8 cellular contexts compared by ENCODE assay signal in the genomic region with DNA sequence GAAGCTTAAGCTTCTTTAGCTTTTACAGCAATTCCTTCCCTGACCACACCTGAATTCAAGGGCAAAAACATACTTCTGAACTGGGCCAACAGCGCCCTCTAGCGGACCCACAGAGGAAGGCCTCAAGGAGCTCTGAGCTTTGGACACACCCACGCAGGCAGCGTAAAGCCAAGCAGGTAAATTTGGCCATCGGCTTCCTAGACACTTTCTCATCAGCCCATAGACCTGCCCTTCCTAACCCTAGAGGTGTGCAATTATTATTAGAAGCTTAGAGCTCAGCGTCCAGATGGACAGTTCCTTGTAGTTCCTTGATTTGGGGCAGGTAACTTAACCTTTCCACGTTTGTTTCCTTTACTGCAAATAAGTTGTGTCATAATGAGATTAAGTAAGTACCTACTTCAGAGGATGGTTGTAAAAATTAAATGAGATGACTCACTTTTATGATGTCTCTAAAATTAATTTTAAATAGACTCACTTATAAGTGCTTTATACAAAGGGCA. TPM values are rescaled to one million over a fixed set of nuclear protein-coding genes. Genes with fewer than 3 reads are reported as not detected.
DNase-seq lines count a peak whose midpoint lies in the region; ATAC-seq and TF ChIP-seq lines count a peak whose summit lies in the region.

No MANE protein-coding gene starts in this region.

- DNase-seq in NCI-H1417 (lab: John Stamatoyannopoulos, UW) (peak; percentile 43 to 81 (median 54)), NCI-H1417 treated with DMSO at 0.1 percent for 48 hours (lab: John Stamatoyannopoulos, UW) (no peak), NCI-H187 treated with DMSO at 0.1 percent for 48 hours (lab: John Stamatoyannopoulos, UW) (peak; percentile 38), T-helper 22 cell (ENCODE audit: low read depth) (peak; percentile 33), ascending aorta (ENCODE audit: low spot score in 2 of 2) (no peak), iPS-NIHi11 (ENCODE audit: low spot score) (peak; percentile 87)
- peak; percentile 43 to 67 for DNase-seq in stimulated activated CD4-positive, alpha-beta T cell treated with anti-CD3 and anti-CD28 coated beads, Interleukin-15, amount 100 ng/mL, for 48 hours (ENCODE audit: low read depth in 2 of 2)

- no peaks in the 10 kb centered on the region for H3K9me3 ChIP-seq in ascending aorta

- H3K4me3 ChIP-seq in ascending aorta: no peak overlapping the region

- ATAC-seq in GM21786 (IDR thresholded peaks at IDR 0.05; ENCODE audit: unreplicated experiment): no peak

- no peaks in the 10 kb centered on the region for H3K36me3 ChIP-seq in ascending aorta

- no peak overlapping the region for H3K27ac ChIP-seq in ascending aorta

- intact Hi-C loops in ascending aorta (cut with DNase I): no loop called here

- peak; percentile 12 to 56 (median 45) for TF ChIP-seq CTCF in ascending aorta (IDR thresholded peaks at IDR 0.05)

- no peaks in the 10 kb centered on the region for H3K27me3 ChIP-seq in ascending aorta

- H3K4me1 ChIP-seq in ascending aorta: no peaks in the 10 kb centered on the region

RNA-seq across cellular contexts. Expression of a gene that starts 25.7 kb away (rescaled TPM):
- total RNA-seq in ascending aorta: 6.8 TPM

Comparison
In these comparisons a context has a peak if more than half of its experiments do, and no peak if none do; other contexts are left out.
1. DNase-seq: peak in NCI-H1417 (3 of 3), NCI-H187 treated with DMSO at 0.1 percent for 48 hours (single experiment), T-helper 22 cell (single experiment), iPS-NIHi11 (single experiment) and stimulated activated CD4-positive, alpha-beta T cell treated with anti-CD3 and anti-CD28 coated beads, Interleukin-15, amount 100 ng/mL, for 48 hours (2 of 2); none in NCI-H1417 treated with DMSO at 0.1 percent for 48 hours (single experiment) and ascending aorta (0 of 2).